Comparison of ENCODE assay signal across 9 cellular contexts in the genomic region with DNA sequence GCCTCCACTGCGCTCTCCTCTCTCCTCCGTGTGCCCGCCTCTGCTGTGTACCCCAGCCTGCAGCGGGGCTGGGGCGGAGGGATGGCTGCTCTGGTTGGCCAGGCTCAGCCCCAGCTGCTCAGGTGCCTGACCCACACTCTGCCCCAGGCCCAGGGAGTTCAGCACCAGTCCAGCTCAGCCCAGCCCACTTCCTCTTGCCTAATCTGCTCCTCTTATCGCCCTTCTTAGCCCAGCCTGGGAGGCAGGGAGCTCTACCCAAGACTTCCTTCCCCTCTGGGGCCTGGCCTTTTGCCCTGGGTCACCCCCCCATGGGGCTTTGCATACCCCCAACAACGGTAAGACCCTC. TPM values are rescaled to one million over a fixed set of nuclear protein-coding genes. Genes with fewer than 3 reads are reported as not detected.
DNase-seq lines count a peak whose midpoint lies in the region; ATAC-seq and TF ChIP-seq lines count a peak whose summit lies in the region.
"Had no signal": no experiment of that assay in that cellular context is flagged by ENCODE, and none has a peak within 500 bp of the region (broad histone marks: within the 10 kb centered on the region; RNA-seq: fewer than 3 reads in every experiment).

No MANE protein-coding gene starts in this region.

- H3K4me3 ChIP-seq in stomach, result peak overlapping the region; percentile 20 to 48 (median 40)

- intact Hi-C loops in activated CD4-positive, alpha-beta T cell treated with anti-CD3 and anti-CD28 coated beads, Interleukin-2, amount 10 ng/mL, durations not matched to agents 24 days and 14 days (cut with micrococcal nuclease), result no loop called here
- intact Hi-C loops in Right ventricle myocardium superior (cut with DNase I) (no loop called here), stomach (cut with DNase I; ENCODE audit: low total_unique reads) (no loop called here)

- H3K4me3 Mint-ChIP-seq in activated CD4-positive, alpha-beta T cell treated with anti-CD3 and anti-CD28 coated beads, Interleukin-2, amount 10 ng/mL, durations not matched to agents 24 days and 14 days, result peak overlapping the region; percentile 92

- peak; percentile 29 for ATAC-seq in Right ventricle myocardium superior (ENCODE audit: poor library complexity)

- 42 to 70% (median 64%) methylated on average over 6 to 7 of the region's 7 CpGs for WGBS in stomach, 5 donors

- peaks cover 21% of the 10 kb centered on the region for H3K27me3 Mint-ChIP-seq in activated CD4-positive, alpha-beta T cell treated with anti-CD3 and anti-CD28 coated beads, Interleukin-2, amount 10 ng/mL, durations not matched to agents 24 days and 14 days

- DNase-seq in activated CD4-positive, alpha-beta T cell treated with anti-CD3 and anti-CD28 coated beads, Interleukin-2, amount 10 ng/mL, durations not matched to agents 24 days and 14 days, result peak; percentile 76
- DNase-seq in activated CD4-positive, alpha-beta T cell treated with anti-CD3 and anti-CD28 coated beads for 4 hours, result no peak
- DNase-seq in Right ventricle myocardium superior (peak; percentile 62), stomach (no peak), NCI-H1092 treated with DMSO at 0.1 percent for 48 hours (lab: John Stamatoyannopoulos, UW) (no peak), AG08396 (ENCODE audit: low spot score) (no peak), NCI-H2107 treated with DMSO at 0.1 percent for 48 hours (lab: John Stamatoyannopoulos, UW; ENCODE audit: unreplicated experiment) (no peak)

- peaks cover 3 to 41% (median 25%) of the 10 kb centered on the region in 4 donors for H3K4me1 ChIP-seq in stomach

- peak overlapping the region; percentile 98 for H3K27ac Mint-ChIP-seq in activated CD4-positive, alpha-beta T cell treated with anti-CD3 and anti-CD28 coated beads, Interleukin-2, amount 10 ng/mL, durations not matched to agents 24 days and 14 days

- no peaks in the 10 kb centered on the region for H3K9me3 Mint-ChIP-seq in activated CD4-positive, alpha-beta T cell treated with anti-CD3 and anti-CD28 coated beads, Interleukin-2, amount 10 ng/mL, durations not matched to agents 24 days and 14 days

- no peaks in the 10 kb centered on the region for H3K36me3 ChIP-seq in stomach

- H3K9me3 ChIP-seq in stomach, result no peaks in the 10 kb centered on the region

- no peak for TF ChIP-seq CTCF in stomach (IDR thresholded peaks at IDR 0.05)

- peaks cover 30% of the 10 kb centered on the region for H3K4me1 Mint-ChIP-seq in activated CD4-positive, alpha-beta T cell treated with anti-CD3 and anti-CD28 coated beads, Interleukin-2, amount 10 ng/mL, durations not matched to agents 24 days and 14 days

- TF ChIP-seq POLR2A in Raji (IDR thresholded peaks at IDR 0.05; ENCODE audit: insufficient read depth, low read depth, low read length) (0 out of 2 replicates have a peak, but pooled peaks have one; percentile 17), stomach (IDR thresholded peaks at IDR 0.05) (no peak)

- TF ChIP-seq EP300 in stomach (IDR thresholded peaks at IDR 0.05), result no peak

- peaks cover 0 to 18% (median 0%) of the 10 kb centered on the region in 3 donors for H3K27me3 ChIP-seq in stomach

- peak overlapping the region in 4 of 5 donors; percentile 67 to 82 (median 76) for H3K27ac ChIP-seq in stomach

- H3K36me3 Mint-ChIP-seq in activated CD4-positive, alpha-beta T cell treated with anti-CD3 and anti-CD28 coated beads, Interleukin-2, amount 10 ng/mL, durations not matched to agents 24 days and 14 days (ENCODE audit: low read depth), result peaks cover 3% of the 10 kb centered on the region

RNA-seq across cellular contexts. Expression of a gene that starts 1.1 kb away (rescaled TPM):
- total RNA-seq in activated CD4-positive, alpha-beta T cell treated with anti-CD3 and anti-CD28 coated beads, Interleukin-2, amount 10 ng/mL, durations not matched to agents 24 days and 14 days, result 82.7 and 95.7 TPM in 2 replicates
- total RNA-seq in Right ventricle myocardium superior (7.7 TPM), stomach (10 to 100 TPM in 3 of 5 donors, 1 to 10 TPM in 2; 3.5 to 12.5 (median 11.7) TPM)
- polyA plus RNA-seq in stomach, result 1 to 10 TPM; 5.3 to 5.6 (median 5.4) TPM

RNA-seq across cellular contexts. Expression of a gene that starts 14.7 kb away (rescaled TPM):
- 22.8 and 23.3 TPM in 2 replicates for total RNA-seq in activated CD4-positive, alpha-beta T cell treated with anti-CD3 and anti-CD28 coated beads, Interleukin-2, amount 10 ng/mL, durations not matched to agents 24 days and 14 days
- 56.2 TPM for total RNA-seq in Right ventricle myocardium superior
- 10 to 100 TPM; 16.4 to 65.2 (median 21.6) TPM for total RNA-seq in stomach
- 10 to 100 TPM in 1 of 3 donors, 1 to 10 TPM in 2; 3.4 to 20.5 (median 8.8) TPM for polyA plus RNA-seq in stomach

RNA-seq across cellular contexts. Expression of a gene that starts 26.0 kb away (rescaled TPM):
- not detected in 2 replicates for total RNA-seq in activated CD4-positive, alpha-beta T cell treated with anti-CD3 and anti-CD28 coated beads, Interleukin-2, amount 10 ng/mL, durations not matched to agents 24 days and 14 days
- total RNA-seq in Right ventricle myocardium superior (0.65 TPM), stomach (under 1 TPM in 1 of 5 donors, not detected in 4; 0.37 TPM)
- not detected for polyA plus RNA-seq in stomach
- polyA plus RNA-seq: AG04450 had no signal

RNA-seq across cellular contexts. Expression of a gene that starts 31.9 kb away (rescaled TPM):
- 0.21 and 0.54 TPM in 2 replicates for total RNA-seq in activated CD4-positive, alpha-beta T cell treated with anti-CD3 and anti-CD28 coated beads, Interleukin-2, amount 10 ng/mL, durations not matched to agents 24 days and 14 days
- total RNA-seq in Right ventricle myocardium superior (155 TPM), stomach (10 to 100 TPM in 4 of 5 donors, under 1 TPM in 1; 0.58 to 39.3 (median 21.1) TPM)
- 1 to 10 TPM; 2.9 to 9.7 (median 8.2) TPM for polyA plus RNA-seq in stomach

RNA-seq across cellular contexts. Expression of a gene that starts 42.0 kb away (rescaled TPM):
- total RNA-seq in activated CD4-positive, alpha-beta T cell treated with anti-CD3 and anti-CD28 coated beads, Interleukin-2, amount 10 ng/mL, durations not matched to agents 24 days and 14 days, result not detected in 2 replicates
- total RNA-seq in Right ventricle myocardium superior (not detected), stomach (1,000 to 10,000 TPM in 1 of 5 donors, 10 to 100 TPM in 2, 1 to 10 TPM in 1, not detected in 1; 4.7 to 1,748 (median 37.2) TPM)
- polyA plus RNA-seq in stomach, result 1,000 to 10,000 TPM in 1 of 3 donors, 100 to 1,000 TPM in 2; 132 to 2,907 (median 156) TPM
- polyA plus RNA-seq: AG04450 had no signal

Comparison
In these comparisons a context has a peak if more than half of its experiments do, and no peak if none do; other contexts are left out.
1. DNase-seq: peak in activated CD4-positive, alpha-beta T cell treated with anti-CD3 and anti-CD28 coated beads, Interleukin-2, amount 10 ng/mL, durations not matched to agents 24 days and 14 days (single experiment) and Right ventricle myocardium superior (single experiment); none in activated CD4-positive, alpha-beta T cell treated with anti-CD3 and anti-CD28 coated beads for 4 hours (0 of 2), stomach (single experiment), NCI-H1092 treated with DMSO at 0.1 percent for 48 hours (single experiment), AG08396 (single experiment) and NCI-H2107 treated with DMSO at 0.1 percent for 48 hours (single experiment).